ENCODE assay signal across 8 cellular contexts in genomic region chr1:100896481-100896982, GRCh38. TPM values are rescaled to one million over a fixed set of nuclear protein-coding genes. Genes with fewer than 3 reads are reported as not detected.
A peak's percentile ranks its signal among the peaks of the same experiment; 100 is the strongest.
DNase-seq lines count a peak whose midpoint lies in the region; ATAC-seq and TF ChIP-seq lines count a peak whose summit lies in the region.

No MANE protein-coding gene starts in this region.

- H3K9ac ChIP-seq in mammary epithelial cell (ENCODE audit: insufficient read depth, low read length) = peak overlapping the region; percentile 96

- no peaks in the 10 kb centered on the region for H4K20me1 ChIP-seq in mammary epithelial cell (ENCODE audit: insufficient read depth, low read length)

- peak overlapping the region; percentile 92 for H3K4me2 ChIP-seq in mammary epithelial cell (ENCODE audit: insufficient read depth, low read depth, low read length)

- peak; percentile 2 for ATAC-seq in left lobe of liver

- peak overlapping the region; percentile 98 for H3K4me3 ChIP-seq in HFF-Myc (replicated peaks; ENCODE audit: low read depth, low read length)
- peak overlapping the region; percentile 61 to 99 (median 73) for H3K4me3 ChIP-seq in mammary epithelial cell (replicated peaks in 1 of 3; ENCODE audit: insufficient read depth in 1 of 3, low read depth in 2 of 3, low read length in 3 of 3)

- BruUV-seq in mammary epithelial cell (replicated peaks; lab: Mats Ljungman, UMichigan) = TSS peak; percentile 20

- TF ChIP-seq CTCF in HFF-Myc (IDR thresholded peaks at IDR 0.05; ENCODE audit: low read depth, low read length, missing control alignments) (no peak), VCaP (conservative IDR thresholded peaks at IDR 0.05) (no peak), mammary epithelial cell (conservative IDR thresholded peaks at IDR 0.05 in 1 of 2, IDR thresholded peaks at IDR 0.05 in 1 of 2; ENCODE audit: extremely low read depth in 1 of 2, insufficient read depth in 1 of 2, low read depth in 1 of 2, low read length in 2 of 2) (no peak)

- peaks cover 62% of the 10 kb centered on the region for H3K79me2 ChIP-seq in mammary epithelial cell (ENCODE audit: insufficient read depth, low read length)

- WGBS in mammary epithelial cell (ENCODE audit: low coverage, missing lambda C conversion rate) = 1% methylated on average over 12 of the region's 12 CpGs

- intact Hi-C loops in mammary epithelial cell (cut with micrococcal nuclease) = no loop called here

- peak overlapping the region; percentile 80 for H2AFZ ChIP-seq in mammary epithelial cell (ENCODE audit: low read depth, low read length)

- DNase-seq in DMS 273 (lab: John Stamatoyannopoulos, UW; ENCODE audit: unreplicated experiment) = peak; percentile 75
- no peak for DNase-seq in DMS 273 treated with DMSO at 0.1 percent for 48 hours (lab: John Stamatoyannopoulos, UW)
- peak; percentile 4 for DNase-seq in HFF-Myc (ENCODE audit: extremely low read depth, low read depth)
- peak; percentile 87 for DNase-seq in NAMALWA (ENCODE audit: low spot score)
- DNase-seq in mammary epithelial cell = peak; percentile 83
- DNase-seq in left lobe of liver (ENCODE audit: low spot score) = no peak
- DNase-seq in stimulated activated CD4-positive, alpha-beta T cell treated with anti-CD3 and anti-CD28 coated beads, TNF-alpha, amount 100 ng/mL, for 1 hour (ENCODE audit: low read depth in 3 of 3, low spot score in 1 of 3) = peak; percentile 16 to 29 (median 19)

- dilution Hi-C loops in mammary epithelial cell (cut with HindIII; ENCODE audit: low sequenced_read_pairs) = no loop called here

- CTCF ChIA-PET in mammary epithelial cell (lab: Charles Lee; ENCODE audit: low non-redundant PET) = no interaction called here

- H3K4me1 ChIP-seq in mammary epithelial cell (ENCODE audit: insufficient read depth, low read length) = no peaks in the 10 kb centered on the region

- no peaks in the 10 kb centered on the region for H3K9me3 ChIP-seq in mammary epithelial cell (replicated peaks; ENCODE audit: insufficient read depth, low read length)

- in situ Hi-C loops in mammary epithelial cell (cut with MboI; ENCODE audit: low sequenced_read_pairs in 2 of 2) = no loop called here

- H3K27ac ChIP-seq in VCaP (peak overlapping the region; percentile 91), mammary epithelial cell (ENCODE audit: insufficient read depth, low read depth, low read length) (peak overlapping the region; percentile 94)

- H3K36me3 ChIP-seq in mammary epithelial cell (ENCODE audit: insufficient read depth, low read length) = peaks cover 10% of the 10 kb centered on the region

- no peaks in the 10 kb centered on the region for H3K27me3 ChIP-seq in mammary epithelial cell (ENCODE audit: insufficient read depth, low read length)

RNA-seq across cellular contexts. Expression of gene SLC30A7, which starts 0.6 kb away (rescaled TPM):
- total RNA-seq in mammary epithelial cell = 10 to 100 TPM; 46.1 to 81.7 TPM
- 13.7 TPM for polyA plus RNA-seq in mammary epithelial cell
- 57.2 TPM for polyA minus RNA-seq in mammary epithelial cell
- 20.1 TPM for total RNA-seq in left lobe of liver

RNA-seq across cellular contexts. Expression of gene EXTL2, which starts 1.9 kb away (rescaled TPM):
- total RNA-seq in mammary epithelial cell = 10 to 100 TPM; 12.1 to 18.2 TPM
- 11.7 TPM for polyA plus RNA-seq in mammary epithelial cell
- polyA minus RNA-seq in mammary epithelial cell = 6.5 TPM
- total RNA-seq in left lobe of liver = 7.4 TPM

Comparison
In these comparisons a context has a peak if more than half of its experiments do, and no peak if none do; other contexts are left out.
1. DNase-seq: peak in DMS 273 (single experiment), HFF-Myc (single experiment), NAMALWA (single experiment), mammary epithelial cell (single experiment) and stimulated activated CD4-positive, alpha-beta T cell treated with anti-CD3 and anti-CD28 coated beads, TNF-alpha, amount 100 ng/mL, for 1 hour (3 of 3); none in DMS 273 treated with DMSO at 0.1 percent for 48 hours (single experiment) and left lobe of liver (single experiment).